15 cellular contexts compared by ENCODE assay signal in the genomic region with DNA sequence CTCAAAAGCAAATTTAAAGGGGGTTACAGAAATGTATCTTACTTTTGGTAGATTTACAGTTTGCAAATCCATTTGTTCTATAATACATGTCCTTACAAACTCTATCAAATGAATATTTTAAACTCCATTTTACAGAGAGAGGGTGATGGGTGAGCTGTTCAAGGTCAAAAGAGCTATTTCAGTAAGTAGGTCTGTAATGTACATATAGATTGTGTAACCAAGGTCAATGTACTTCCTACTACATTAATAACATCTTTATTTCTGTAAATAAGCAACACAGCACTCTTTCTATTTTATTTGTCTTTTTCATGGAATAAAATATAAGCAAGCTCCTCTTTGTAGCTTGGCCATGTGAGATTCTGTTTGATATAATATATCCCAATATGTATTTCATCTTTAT.
"Had no signal": no experiment of that assay in that cellular context is flagged by ENCODE, and none has a peak within 500 bp of the region (broad histone marks: within the 10 kb centered on the region; RNA-seq: fewer than 3 reads in every experiment).

No MANE protein-coding gene starts in this region.

- DNase-seq: KBM-7, NCI-H1694 treated with DMSO at 0.1 percent for 48 hours, NCI-H2107, NCI-H2171 treated with DMSO at 0.1 percent for 48 hours, NCI-H345, NCI-H446 treated with DMSO at 0.1 percent for 48 hours, NCI-H510A treated with DMSO at 0.1 percent for 48 hours, NCI-H526, NCI-H82, PC-3, SHP77, SK-N-SH, SW 1271, T-cell had no signal

- ATAC-seq: Panc1, PC-3, T-cell had no signal
